Comparison of ENCODE assay signal across 11 cellular contexts in the genomic region with DNA sequence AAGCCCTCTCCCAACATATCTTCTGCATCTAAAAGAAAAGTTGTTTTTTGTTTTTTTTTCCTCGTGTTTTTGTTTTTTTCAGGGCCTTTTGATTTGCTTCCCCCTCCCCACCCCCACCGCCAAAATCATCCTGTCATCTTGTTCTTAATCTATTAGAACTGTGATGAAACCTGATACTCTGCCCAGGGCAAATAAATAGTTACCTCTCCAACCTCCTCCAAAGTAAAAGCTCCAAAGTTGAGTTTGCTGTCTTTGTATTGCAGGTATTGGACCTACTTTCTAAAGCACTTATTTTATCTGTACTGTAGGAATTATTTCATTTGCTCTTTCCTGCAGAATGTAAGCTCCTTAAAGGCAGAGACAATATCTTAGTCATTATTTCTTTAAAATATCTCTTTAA.
"Had no signal": no experiment of that assay in that cellular context is flagged by ENCODE, and none has a peak within 500 bp of the region (broad histone marks: within the 10 kb centered on the region; RNA-seq: fewer than 3 reads in every experiment).

No MANE protein-coding gene starts in this region.

- H3K4me3 ChIP-seq: ascending aorta, cardiac muscle cell had no signal

- H3K9me3 ChIP-seq: ascending aorta had no signal

- ATAC-seq: foreskin keratinocyte; left cardiac atrium; stimulated activated naive CD8-positive, alpha-beta T cell treated with anti-CD3 and anti-CD28 coated beads, Interleukin-15, Interleukin-2, amounts not matched to agents 100 U/mL and 50 U/mL, for 24 hours had no signal

- DNase-seq: activated CD4-positive, alpha-beta memory T cell treated with anti-CD3 and anti-CD28 coated beads for 36 hours; activated gamma-delta T cell; activated T-cell treated with anti-CD3 and anti-CD28 coated beads, Interleukin-2, amount 50 U/mL, for 48 hours; foreskin keratinocyte; head of caudate nucleus; left cardiac atrium; stimulated activated CD4-positive, alpha-beta T cell treated with anti-CD3 and anti-CD28 coated beads, Interleukin-2, amount 100 ng/mL, for 48 hours; stimulated activated CD8-positive, alpha-beta memory T cell treated with anti-CD3 and anti-CD28 coated beads, Interleukin-4, amount 100 ng/mL, for 48 hours; stimulated activated naive CD8-positive, alpha-beta T cell treated with anti-CD3 and anti-CD28 coated beads, Interleukin-15, Interleukin-2, amounts not matched to agents 100 U/mL and 50 U/mL, for 24 hours had no signal

- H3K36me3 Mint-ChIP-seq: activated CD4-positive, alpha-beta memory T cell treated with anti-CD3 and anti-CD28 coated beads for 36 hours had no signal

- H3K9me3 Mint-ChIP-seq: activated CD4-positive, alpha-beta memory T cell treated with anti-CD3 and anti-CD28 coated beads for 36 hours had no signal

- H3K4me3 Mint-ChIP-seq: activated CD4-positive, alpha-beta memory T cell treated with anti-CD3 and anti-CD28 coated beads for 36 hours had no signal

- H3K36me3 ChIP-seq: ascending aorta, cardiac muscle cell had no signal

- H3K27ac Mint-ChIP-seq: activated CD4-positive, alpha-beta memory T cell treated with anti-CD3 and anti-CD28 coated beads for 36 hours had no signal

- H3K27me3 ChIP-seq: ascending aorta, cardiac muscle cell, foreskin keratinocyte had no signal

- H3K27ac ChIP-seq: ascending aorta, cardiac muscle cell had no signal
